In genomic region chr13:104586010-104586746, GRCh38 we compare ENCODE assay signal across 15 cellular contexts.
DNase-seq lines count a peak whose midpoint lies in the region; ATAC-seq, FAIRE-seq and TF ChIP-seq lines count a peak whose summit lies in the region.
"Had no signal": no experiment of that assay in that cellular context is flagged by ENCODE, and none has a peak within 500 bp of the region (broad histone marks: within the 10 kb centered on the region; RNA-seq: fewer than 3 reads in every experiment).

No MANE protein-coding gene starts in this region.

- H3K4me3 Mint-ChIP-seq in astrocyte (ENCODE audit: unreplicated experiment) = no peak overlapping the region
- H3K4me3 Mint-ChIP-seq: natural killer cell treated with Interleukin-12 subunit alpha and Interleukin-12 subunit beta and Interleukin-15 and Interleukin-18, amount 100 ng/mL, for 72 hours had no signal

- H3K36me3 ChIP-seq in astrocyte (ENCODE audit: insufficient read depth, low read length) (no peaks in the 10 kb centered on the region), keratinocyte (ENCODE audit: control insufficient read depth in 2 of 2, extremely low read depth in 1 of 2, insufficient read depth in 2 of 2, low read length in 2 of 2) (no peaks in the 10 kb centered on the region), skeletal muscle tissue (ENCODE audit: control insufficient read depth in 3 of 3, insufficient read depth in 3 of 3, low read length in 3 of 3) (no peaks in the 10 kb centered on the region), breast epithelium (no peaks in the 10 kb centered on the region)

- FAIRE-seq in astrocyte (lab: Jason Lieb, UNC) (no peak), keratinocyte (lab: Jason Lieb, UNC) (peak; percentile 73)
- FAIRE-seq: TTC549 had no signal

- no peaks in the 10 kb centered on the region for H3K9me3 ChIP-seq in astrocyte (ENCODE audit: insufficient read depth, low read depth, low read length)
- no peaks in the 10 kb centered on the region for H3K9me3 ChIP-seq in keratinocyte (ENCODE audit: control insufficient read depth, low read depth, low read length)
- no peaks in the 10 kb centered on the region for H3K9me3 ChIP-seq in skeletal muscle tissue (ENCODE audit: control insufficient read depth in 3 of 3, low read length in 3 of 3)
- H3K9me3 ChIP-seq in breast epithelium = no peaks in the 10 kb centered on the region
- H3K9me3 ChIP-seq: Caco-2 had no signal

- H3K27ac ChIP-seq in astrocyte (ENCODE audit: low read depth, low read length) (peak overlapping the region; percentile 43), keratinocyte (ENCODE audit: control insufficient read depth, insufficient read depth, low read length) (peak overlapping the region; percentile 9), skeletal muscle tissue (ENCODE audit: low read depth, low read length) (no peak overlapping the region), breast epithelium (no peak overlapping the region)

- no peak for TF ChIP-seq POLR2A in breast epithelium (IDR thresholded peaks at IDR 0.05)

- H3K9me1 ChIP-seq in keratinocyte (ENCODE audit: control insufficient read depth, extremely low read depth, insufficient read depth, low read length) = no peaks in the 10 kb centered on the region

- H4K20me1 ChIP-seq in astrocyte (ENCODE audit: insufficient read depth, low read length) (no peaks in the 10 kb centered on the region), keratinocyte (ENCODE audit: control insufficient read depth, extremely low read depth, insufficient read depth, low read length) (no peaks in the 10 kb centered on the region)

- ATAC-seq in GM18870 (IDR thresholded peaks at IDR 0.05; ENCODE audit: unreplicated experiment) = no peak
- ATAC-seq: natural killer cell treated with Interleukin-12 subunit alpha and Interleukin-12 subunit beta and Interleukin-15 and Interleukin-18, amount 100 ng/mL, for 72 hours; stimulated activated naive CD8-positive, alpha-beta T cell treated with anti-CD3 and anti-CD28 coated beads, Interleukin-15, Interleukin-2, amounts not matched to agents 100 U/mL and 50 U/mL, for 24 hours had no signal

- H3K4me3 ChIP-seq in astrocyte (ENCODE audit: insufficient read depth, low read depth, low read length) = no peak overlapping the region
- peak overlapping the region in 2 of 3 experiments; percentile 33 to 49 for H3K4me3 ChIP-seq in keratinocyte (ENCODE audit: control insufficient read depth in 2 of 3, extremely low read depth in 1 of 3, insufficient read depth in 2 of 3, low read depth in 1 of 3, low read length in 3 of 3)
- H3K4me3 ChIP-seq in skeletal muscle tissue (ENCODE audit: low read length in 3 of 3) = peak overlapping the region; percentile 2 to 52 (median 41)
- H3K4me3 ChIP-seq in breast epithelium = no peak overlapping the region

- H3K4me1 Mint-ChIP-seq in astrocyte (ENCODE audit: low read depth, unreplicated experiment) = peaks cover 16% of the 10 kb centered on the region

- dilution Hi-C loops in keratinocyte (cut with MboI; ENCODE audit: extremely low pct_ligation_motif_present, low sequenced_read_pairs) = no loop called here

- H3K9ac ChIP-seq in astrocyte (ENCODE audit: low read length) = no peak overlapping the region
- no peak overlapping the region for H3K9ac ChIP-seq in keratinocyte (ENCODE audit: control insufficient read depth, extremely low read depth, insufficient read depth, low read length)
- H3K9ac ChIP-seq in skeletal muscle tissue (ENCODE audit: low read depth in 1 of 3, low read length in 3 of 3) = peak overlapping the region in 2 of 3 donors; percentile 26 to 43

- no peaks in the 10 kb centered on the region for H3K27me3 Mint-ChIP-seq in astrocyte (ENCODE audit: low read depth, unreplicated experiment)
- H3K27me3 Mint-ChIP-seq: natural killer cell treated with Interleukin-12 subunit alpha and Interleukin-12 subunit beta and Interleukin-15 and Interleukin-18, amount 100 ng/mL, for 72 hours had no signal

- DNase-seq in HT1080 (ENCODE audit: low read depth) (peak; percentile 43), astrocyte (ENCODE audit: low read depth) (peak; percentile 83), keratinocyte (ENCODE audit: low read depth, low spot score) (no peak), GM10248 (ENCODE audit: extremely low spot score) (no peak), breast epithelium (ENCODE audit: low spot score in 2 of 2) (no peak)
- DNase-seq in central memory CD4-positive, alpha-beta T cell = no peak
- DNase-seq: Caco-2; KG1; NCI-H2171 treated with DMSO at 0.1 percent for 48 hours; stimulated activated CD4-positive, alpha-beta T cell treated with anti-CD3 and anti-CD28 coated beads, Interleukin-2, amount 100 ng/mL, for 24 hours; stimulated activated naive CD8-positive, alpha-beta T cell treated with anti-CD3 and anti-CD28 coated beads, Interleukin-15, Interleukin-2, amounts not matched to agents 100 U/mL and 50 U/mL, for 24 hours had no signal

- CTCF ChIA-PET in GM10248 (lab: Yijun Ruan, JAX) = no interaction called here

- H3K4me1 ChIP-seq in astrocyte (ENCODE audit: insufficient read depth, low read length) = peaks cover 4% of the 10 kb centered on the region
- peaks cover 6% of the 10 kb centered on the region for H3K4me1 ChIP-seq in keratinocyte (ENCODE audit: control insufficient read depth, extremely low read depth, insufficient read depth, low read length)
- H3K4me1 ChIP-seq in skeletal muscle tissue (ENCODE audit: control insufficient read depth in 3 of 3, insufficient read depth in 3 of 3, low read length in 3 of 3) = peaks cover 0 to 3% (median 0%) of the 10 kb centered on the region in 3 donors
- H3K4me1 ChIP-seq in breast epithelium = no peaks in the 10 kb centered on the region
- H3K4me1 ChIP-seq: Caco-2 had no signal

- H3K4me2 ChIP-seq in astrocyte (ENCODE audit: low read length) (peak overlapping the region; percentile 63), keratinocyte (ENCODE audit: control insufficient read depth, extremely low read depth, insufficient read depth, low read depth, low read length) (peak overlapping the region; percentile 71)

- no peaks in the 10 kb centered on the region for H3K36me3 Mint-ChIP-seq in astrocyte (ENCODE audit: low read depth, unreplicated experiment)

- TF ChIP-seq CTCF in astrocyte (IDR thresholded peaks at IDR 0.05; ENCODE audit: insufficient read depth, low read depth, low read length) (no peak), keratinocyte (optimal IDR thresholded peaks at IDR 0.05 in 1 of 3, IDR thresholded peaks at IDR 0.05 in 1 of 3, conservative IDR thresholded peaks at IDR 0.05 in 1 of 3; ENCODE audit: extremely low read depth in 1 of 3, insufficient read depth in 2 of 3, low read length in 3 of 3) (no peak), GM10248 (IDR thresholded peaks at IDR 0.05; ENCODE audit: control extremely low read depth, extremely low read depth, low read depth, missing control alignments) (no peak), breast epithelium (IDR thresholded peaks at IDR 0.05) (no peak)

- no peaks in the 10 kb centered on the region for H3K9me3 Mint-ChIP-seq in astrocyte (ENCODE audit: unreplicated experiment)

- H3K27me3 ChIP-seq in astrocyte (ENCODE audit: insufficient read depth, low read length) (no peaks in the 10 kb centered on the region), keratinocyte (ENCODE audit: control insufficient read depth, extremely low read depth, insufficient read depth, low read length) (no peaks in the 10 kb centered on the region), skeletal muscle tissue (ENCODE audit: control insufficient read depth in 3 of 3, insufficient read depth in 3 of 3, low read length in 3 of 3) (no peaks in the 10 kb centered on the region), breast epithelium (no peaks in the 10 kb centered on the region)

- peak overlapping the region; percentile 88 for H3K27ac Mint-ChIP-seq in astrocyte (ENCODE audit: unreplicated experiment)
- H3K27ac Mint-ChIP-seq: natural killer cell treated with Interleukin-12 subunit alpha and Interleukin-12 subunit beta and Interleukin-15 and Interleukin-18, amount 100 ng/mL, for 72 hours had no signal

- H2AFZ ChIP-seq in astrocyte (ENCODE audit: low read depth, low read length) (no peak overlapping the region), keratinocyte (ENCODE audit: control insufficient read depth, low read length) (peak overlapping the region; percentile 44)

- POLR2A ChIA-PET in GM10248 (lab: Yijun Ruan, JAX) = no interaction called here

- H3K79me2 ChIP-seq in astrocyte (ENCODE audit: insufficient read depth, low read length) (no peaks in the 10 kb centered on the region), keratinocyte (ENCODE audit: control insufficient read depth, insufficient read depth, low read length) (no peaks in the 10 kb centered on the region)

- intact Hi-C loops in breast epithelium (cut with DNase I; ENCODE audit: low total_unique reads) = no loop called here

Comparison
In these comparisons a context has a peak if more than half of its experiments do, and no peak if none do; other contexts are left out.
1. DNase-seq: peak in HT1080 (single experiment) and astrocyte (single experiment); none in keratinocyte (single experiment), GM10248 (single experiment), central memory CD4-positive, alpha-beta T cell (single experiment) and breast epithelium (0 of 2).
2. H3K27ac ChIP-seq: peak in astrocyte (single experiment) and keratinocyte (single experiment); none in skeletal muscle tissue (single experiment) and breast epithelium (0 of 2).
3. H3K4me3 ChIP-seq: peak in keratinocyte (2 of 3) and skeletal muscle tissue (3 of 3); none in astrocyte (single experiment) and breast epithelium (0 of 3).
4. H3K9ac ChIP-seq: peak in skeletal muscle tissue (2 of 3); none in astrocyte (single experiment) and keratinocyte (single experiment).